Comparison of ENCODE assay signal across 16 cellular contexts in the genomic region with DNA sequence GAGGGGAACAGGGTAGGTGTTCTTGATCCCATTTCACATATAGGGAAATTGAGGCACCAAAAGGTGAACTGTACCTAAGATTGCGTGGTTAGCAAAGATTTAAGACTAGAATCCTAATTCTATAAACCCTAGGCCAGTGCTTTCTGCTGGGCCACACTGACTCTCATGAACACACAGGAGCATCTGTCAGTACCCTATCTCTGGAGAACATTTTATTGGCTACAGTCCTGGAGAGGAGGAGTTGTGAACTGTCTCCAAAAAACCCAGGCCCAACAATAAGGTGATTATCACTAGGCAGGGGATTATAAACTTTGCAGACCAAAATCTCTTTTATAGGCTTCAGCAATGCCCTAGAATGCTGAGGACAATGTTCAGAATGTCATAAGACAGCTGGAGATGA.
"Had no signal": no experiment of that assay in that cellular context is flagged by ENCODE, and none has a peak within 500 bp of the region (broad histone marks: within the 10 kb centered on the region; RNA-seq: fewer than 3 reads in every experiment).

No MANE protein-coding gene starts in this region.

- H3K4me2 ChIP-seq: smooth muscle cell had no signal

- ATAC-seq: gastroesophageal sphincter; natural killer cell; right lobe of liver; stimulated activated memory B cell treated with anti-CD40 and anti-IgM and Interleukin-4, amounts not matched to agents 10 μg/mL and 1 μg/mL and 100 μg/mL, for 72 hours had no signal

- DNase-seq: activated CD4-positive, alpha-beta T cell treated with anti-CD3 and anti-CD28 coated beads for 1 hour; activated CD4-positive, alpha-beta T cell treated with anti-CD3 and anti-CD28 coated beads, Interleukin-2, amount 50 U/mL, for 1 hour; activated T-cell treated with anti-CD3 and anti-CD28 coated beads, Interleukin-2, amount 50 U/mL, for 1 hour; head of caudate nucleus; natural killer cell; right lobe of liver; stimulated activated CD4-positive, alpha-beta T cell treated with anti-CD3 and anti-CD28 coated beads, Interleukin-15, amount 100 ng/mL, for 24 hours; stomach; T-helper 1 cell; transverse colon had no signal

- H3K27ac ChIP-seq: coronary artery, epithelial cell of prostate, gastroesophageal sphincter, right lobe of liver, stomach, transverse colon had no signal

- H3K27me3 ChIP-seq: gastroesophageal sphincter, right lobe of liver, stomach, transverse colon had no signal

- H3K4me1 ChIP-seq: gastroesophageal sphincter, right lobe of liver, stomach, transverse colon had no signal

- H3K36me3 ChIP-seq: gastroesophageal sphincter, right lobe of liver, stomach, transverse colon had no signal

- H3K4me3 ChIP-seq: coronary artery, gastroesophageal sphincter, lung, right lobe of liver, smooth muscle cell, stomach, transverse colon had no signal

- H3K9me3 ChIP-seq: gastroesophageal sphincter, right lobe of liver, stomach, transverse colon had no signal
